ENCODE assay signal across 9 cellular contexts in the genomic region with DNA sequence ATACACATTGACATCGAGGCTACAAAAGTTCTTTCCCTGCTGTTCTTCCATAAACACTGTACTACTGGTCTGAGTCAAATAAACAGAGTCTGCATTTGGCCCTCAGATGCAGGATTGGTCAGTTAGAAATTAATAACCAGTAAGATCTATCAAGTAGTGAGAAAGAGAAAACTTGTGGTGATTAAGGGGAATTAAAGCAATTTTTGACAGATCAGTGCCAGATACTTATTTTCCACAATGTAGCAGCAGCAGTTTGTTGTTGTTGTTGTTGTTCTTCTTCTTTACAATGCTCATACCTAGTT.
DNase-seq lines count a peak whose midpoint lies in the region; ATAC-seq and TF ChIP-seq lines count a peak whose summit lies in the region.
"Had no signal": no experiment of that assay in that cellular context is flagged by ENCODE, and none has a peak within 500 bp of the region (broad histone marks: within the 10 kb centered on the region; RNA-seq: fewer than 3 reads in every experiment).

No MANE protein-coding gene starts in this region.

- H3K4ac ChIP-seq in neuronal stem cell (ENCODE audit: low read length) = no peak overlapping the region

- H3K27me3 ChIP-seq in mammary epithelial cell (ENCODE audit: insufficient read depth, low read length) = no peaks in the 10 kb centered on the region
- no peaks in the 10 kb centered on the region for H3K27me3 ChIP-seq in neuronal stem cell (ENCODE audit: control insufficient read depth in 3 of 3, insufficient read depth in 3 of 3, low read depth in 1 of 3, low read length in 3 of 3)
- H3K27me3 ChIP-seq: dorsolateral prefrontal cortex had no signal

- in situ Hi-C loops in mammary epithelial cell (cut with MboI; ENCODE audit: low sequenced_read_pairs in 2 of 2) = no loop called here

- no peak for TF ChIP-seq CTCF in mammary epithelial cell (conservative IDR thresholded peaks at IDR 0.05 in 1 of 2, IDR thresholded peaks at IDR 0.05 in 1 of 2; ENCODE audit: extremely low read depth in 1 of 2, insufficient read depth in 1 of 2, low read depth in 1 of 2, low read length in 2 of 2)

- H4K8ac ChIP-seq in neuronal stem cell (ENCODE audit: low read depth, low read length) = no peak overlapping the region

- H4K91ac ChIP-seq in neuronal stem cell (ENCODE audit: low read depth, low read length, poor library complexity) = no peak overlapping the region

- dilution Hi-C loops in mammary epithelial cell (cut with HindIII; ENCODE audit: low sequenced_read_pairs) = no loop called here

- H3K79me1 ChIP-seq in neuronal stem cell (ENCODE audit: low read depth, low read length) = no peaks in the 10 kb centered on the region

- H3K18ac ChIP-seq in neuronal stem cell (ENCODE audit: low read length) = no peak overlapping the region

- CTCF ChIA-PET in mammary epithelial cell (lab: Charles Lee; ENCODE audit: low non-redundant PET) = no interaction called here

- H2BK5ac ChIP-seq in neuronal stem cell (ENCODE audit: low read length) = no peak overlapping the region

- H3K4me1 ChIP-seq in mammary epithelial cell (ENCODE audit: insufficient read depth, low read length) = peaks cover 7% of the 10 kb centered on the region
- H3K4me1 ChIP-seq in neuronal stem cell (ENCODE audit: control insufficient read depth in 2 of 2, insufficient read depth in 1 of 2, low read depth in 1 of 2, low read length in 2 of 2) = peaks cover 10 to 14% of the 10 kb centered on the region in 2 donors

- no peak overlapping the region for H3K14ac ChIP-seq in neuronal stem cell (ENCODE audit: low read length)

- no peaks in the 10 kb centered on the region for H4K20me1 ChIP-seq in mammary epithelial cell (ENCODE audit: insufficient read depth, low read length)

- no peak overlapping the region for H3K23ac ChIP-seq in neuronal stem cell (ENCODE audit: low read depth, low read length, poor library complexity)

- ATAC-seq in HG03045 (IDR thresholded peaks at IDR 0.05; ENCODE audit: unreplicated experiment) = peak; percentile 30

- H3K4me2 ChIP-seq in mammary epithelial cell (ENCODE audit: insufficient read depth, low read depth, low read length) (peak overlapping the region; percentile 70), neuronal stem cell (ENCODE audit: insufficient read depth, low read length, poor library complexity, severe bottlenecking) (no peak overlapping the region)

- no peak overlapping the region for H2AK5ac ChIP-seq in neuronal stem cell (ENCODE audit: low read depth, low read length)

- no peaks in the 10 kb centered on the region for H3K36me3 ChIP-seq in mammary epithelial cell (ENCODE audit: insufficient read depth, low read length)
- H3K36me3 ChIP-seq in neuronal stem cell (replicated peaks in 1 of 2; ENCODE audit: control insufficient read depth in 2 of 2, insufficient read depth in 2 of 2, low read length in 2 of 2) = no peaks in the 10 kb centered on the region

- no peak overlapping the region for H3K27ac ChIP-seq in mammary epithelial cell (ENCODE audit: insufficient read depth, low read depth, low read length)
- H3K27ac ChIP-seq in neuronal stem cell (replicated peaks; ENCODE audit: low read length) = no peak overlapping the region
- H3K27ac ChIP-seq: dorsolateral prefrontal cortex had no signal

- peak overlapping the region; percentile 7; the same call in 1 of the 2 replicates for H3K4me3 ChIP-seq in GM08714 (ENCODE audit: low read length)
- H3K4me3 ChIP-seq in mammary epithelial cell (replicated peaks in 1 of 3; ENCODE audit: insufficient read depth in 1 of 3, low read depth in 2 of 3, low read length in 3 of 3) = no peak overlapping the region
- no peak overlapping the region for H3K4me3 ChIP-seq in neuronal stem cell (ENCODE audit: low read length in 2 of 2)

- no peak overlapping the region for H2BK15ac ChIP-seq in neuronal stem cell (ENCODE audit: low read length)

- H2BK120ac ChIP-seq in neuronal stem cell (ENCODE audit: low read depth, low read length) = no peak overlapping the region

- H2AFZ ChIP-seq in mammary epithelial cell (ENCODE audit: low read depth, low read length) (peak overlapping the region; percentile 80), neuronal stem cell (ENCODE audit: low read length) (peak overlapping the region; percentile 35)

- 50% methylated on average over 1 of the region's 1 CpG for WGBS in mammary epithelial cell (ENCODE audit: low coverage, missing lambda C conversion rate)
- no CpG with 5 or more reads among the region's 1 CpG for WGBS in neuronal stem cell (ENCODE audit: extremely low coverage in 2 of 2, insufficient read length in 2 of 2, insufficient replicate concordance in 1 of 2), 2 donors

- H2BK12ac ChIP-seq in neuronal stem cell (ENCODE audit: low read length) = no peak overlapping the region

- H3K9me3 ChIP-seq in mammary epithelial cell (replicated peaks; ENCODE audit: insufficient read depth, low read length) (no peaks in the 10 kb centered on the region), neuronal stem cell (replicated peaks in 1 of 2; ENCODE audit: control insufficient read depth in 2 of 2, insufficient read depth in 1 of 2, low read depth in 1 of 2, low read length in 2 of 2) (no peaks in the 10 kb centered on the region)

- intact Hi-C loops in mammary epithelial cell (cut with micrococcal nuclease) = no loop called here

- H3K9ac ChIP-seq in mammary epithelial cell (ENCODE audit: insufficient read depth, low read length) = no peak overlapping the region
- no peak overlapping the region for H3K9ac ChIP-seq in neuronal stem cell (ENCODE audit: low read depth, low read length, poor library complexity)

- BruUV-seq in mammary epithelial cell (replicated peaks; lab: Mats Ljungman, UMichigan) = no TSS peak

- DNase-seq in mammary epithelial cell (no peak), neuronal stem cell (ENCODE audit: low spot score) (no peak), mucosa of gallbladder (ENCODE audit: low spot score) (no peak), NCI-H1694 (lab: John Stamatoyannopoulos, UW) (no peak), HCEC 1CT (no peak), T-helper 1 cell (no peak)
- DNase-seq: dorsolateral prefrontal cortex had no signal

- H3K79me2 ChIP-seq in mammary epithelial cell (ENCODE audit: insufficient read depth, low read length) = no peaks in the 10 kb centered on the region
